1 cellular context compared by ENCODE assay signal in genomic region chr19:40716031-40716654, GRCh38.
TF ChIP-seq lines count a peak whose summit lies in the region.

No MANE protein-coding gene starts in this region.

TF ChIP-seq in K562, 482 proteins besides CTCF, POLR2A, EP300 and RAD21:
- TF ChIP-seq YY1 (IDR thresholded peaks at IDR 0.05; ENCODE audit: borderline replicate concordance in 1 of 3, control insufficient read depth in 1 of 3, extremely low read depth in 1 of 3, insufficient read depth in 3 of 3, insufficient read length in 1 of 3, insufficient replicate concordance in 2 of 3, low read depth in 1 of 3, low read length in 2 of 3) (peak in 1 of 3 experiments; percentile 25), SIN3A (IDR thresholded peaks at IDR 0.05; ENCODE audit: borderline replicate concordance in 2 of 2, control insufficient read depth in 1 of 2, low read depth in 2 of 2, low read length in 2 of 2) (no peak), STAG1 (CRISPR knock-in tag; IDR thresholded peaks at IDR 0.05; ENCODE audit: borderline replicate concordance) (no peak), NFIC (IDR thresholded peaks at IDR 0.05) (peak; percentile 87), TAF1 (IDR thresholded peaks at IDR 0.05; ENCODE audit: control insufficient read depth, extremely low read depth, insufficient read depth, low read length, severe bottlenecking) (peak; percentile 33), MIER1 (IDR thresholded peaks at IDR 0.05; ENCODE audit: low read depth) (0 out of 2 replicates have a peak, but pooled peaks have one; percentile 54), GTF3C2 (IDR thresholded peaks at IDR 0.05; ENCODE audit: borderline replicate concordance, extremely low read depth, insufficient read length) (peak; percentile 91), PTBP1 (IDR thresholded peaks at IDR 0.05; ENCODE audit: low read depth, low read length) (no peak), FOSL1 (tag; conservative IDR thresholded peaks at IDR 0.05) (peak; percentile 84; the same call in 1 of the 2 replicates), CBX3 (IDR thresholded peaks at IDR 0.05; ENCODE audit: borderline replicate concordance in 1 of 2, low read length in 2 of 2) (0 out of 3 replicates have a peak, but pooled peaks of 1 of the 2 experiments have one; percentile 14), PKNOX1 (IDR thresholded peaks at IDR 0.05) (0 out of 2 replicates have a peak, but pooled peaks have one; percentile 2), ZFP36 (IDR thresholded peaks at IDR 0.05; ENCODE audit: low read depth, low read length, partially characterized antibody) (peak; percentile 52)
- TF ChIP-seq, protein P1, sequence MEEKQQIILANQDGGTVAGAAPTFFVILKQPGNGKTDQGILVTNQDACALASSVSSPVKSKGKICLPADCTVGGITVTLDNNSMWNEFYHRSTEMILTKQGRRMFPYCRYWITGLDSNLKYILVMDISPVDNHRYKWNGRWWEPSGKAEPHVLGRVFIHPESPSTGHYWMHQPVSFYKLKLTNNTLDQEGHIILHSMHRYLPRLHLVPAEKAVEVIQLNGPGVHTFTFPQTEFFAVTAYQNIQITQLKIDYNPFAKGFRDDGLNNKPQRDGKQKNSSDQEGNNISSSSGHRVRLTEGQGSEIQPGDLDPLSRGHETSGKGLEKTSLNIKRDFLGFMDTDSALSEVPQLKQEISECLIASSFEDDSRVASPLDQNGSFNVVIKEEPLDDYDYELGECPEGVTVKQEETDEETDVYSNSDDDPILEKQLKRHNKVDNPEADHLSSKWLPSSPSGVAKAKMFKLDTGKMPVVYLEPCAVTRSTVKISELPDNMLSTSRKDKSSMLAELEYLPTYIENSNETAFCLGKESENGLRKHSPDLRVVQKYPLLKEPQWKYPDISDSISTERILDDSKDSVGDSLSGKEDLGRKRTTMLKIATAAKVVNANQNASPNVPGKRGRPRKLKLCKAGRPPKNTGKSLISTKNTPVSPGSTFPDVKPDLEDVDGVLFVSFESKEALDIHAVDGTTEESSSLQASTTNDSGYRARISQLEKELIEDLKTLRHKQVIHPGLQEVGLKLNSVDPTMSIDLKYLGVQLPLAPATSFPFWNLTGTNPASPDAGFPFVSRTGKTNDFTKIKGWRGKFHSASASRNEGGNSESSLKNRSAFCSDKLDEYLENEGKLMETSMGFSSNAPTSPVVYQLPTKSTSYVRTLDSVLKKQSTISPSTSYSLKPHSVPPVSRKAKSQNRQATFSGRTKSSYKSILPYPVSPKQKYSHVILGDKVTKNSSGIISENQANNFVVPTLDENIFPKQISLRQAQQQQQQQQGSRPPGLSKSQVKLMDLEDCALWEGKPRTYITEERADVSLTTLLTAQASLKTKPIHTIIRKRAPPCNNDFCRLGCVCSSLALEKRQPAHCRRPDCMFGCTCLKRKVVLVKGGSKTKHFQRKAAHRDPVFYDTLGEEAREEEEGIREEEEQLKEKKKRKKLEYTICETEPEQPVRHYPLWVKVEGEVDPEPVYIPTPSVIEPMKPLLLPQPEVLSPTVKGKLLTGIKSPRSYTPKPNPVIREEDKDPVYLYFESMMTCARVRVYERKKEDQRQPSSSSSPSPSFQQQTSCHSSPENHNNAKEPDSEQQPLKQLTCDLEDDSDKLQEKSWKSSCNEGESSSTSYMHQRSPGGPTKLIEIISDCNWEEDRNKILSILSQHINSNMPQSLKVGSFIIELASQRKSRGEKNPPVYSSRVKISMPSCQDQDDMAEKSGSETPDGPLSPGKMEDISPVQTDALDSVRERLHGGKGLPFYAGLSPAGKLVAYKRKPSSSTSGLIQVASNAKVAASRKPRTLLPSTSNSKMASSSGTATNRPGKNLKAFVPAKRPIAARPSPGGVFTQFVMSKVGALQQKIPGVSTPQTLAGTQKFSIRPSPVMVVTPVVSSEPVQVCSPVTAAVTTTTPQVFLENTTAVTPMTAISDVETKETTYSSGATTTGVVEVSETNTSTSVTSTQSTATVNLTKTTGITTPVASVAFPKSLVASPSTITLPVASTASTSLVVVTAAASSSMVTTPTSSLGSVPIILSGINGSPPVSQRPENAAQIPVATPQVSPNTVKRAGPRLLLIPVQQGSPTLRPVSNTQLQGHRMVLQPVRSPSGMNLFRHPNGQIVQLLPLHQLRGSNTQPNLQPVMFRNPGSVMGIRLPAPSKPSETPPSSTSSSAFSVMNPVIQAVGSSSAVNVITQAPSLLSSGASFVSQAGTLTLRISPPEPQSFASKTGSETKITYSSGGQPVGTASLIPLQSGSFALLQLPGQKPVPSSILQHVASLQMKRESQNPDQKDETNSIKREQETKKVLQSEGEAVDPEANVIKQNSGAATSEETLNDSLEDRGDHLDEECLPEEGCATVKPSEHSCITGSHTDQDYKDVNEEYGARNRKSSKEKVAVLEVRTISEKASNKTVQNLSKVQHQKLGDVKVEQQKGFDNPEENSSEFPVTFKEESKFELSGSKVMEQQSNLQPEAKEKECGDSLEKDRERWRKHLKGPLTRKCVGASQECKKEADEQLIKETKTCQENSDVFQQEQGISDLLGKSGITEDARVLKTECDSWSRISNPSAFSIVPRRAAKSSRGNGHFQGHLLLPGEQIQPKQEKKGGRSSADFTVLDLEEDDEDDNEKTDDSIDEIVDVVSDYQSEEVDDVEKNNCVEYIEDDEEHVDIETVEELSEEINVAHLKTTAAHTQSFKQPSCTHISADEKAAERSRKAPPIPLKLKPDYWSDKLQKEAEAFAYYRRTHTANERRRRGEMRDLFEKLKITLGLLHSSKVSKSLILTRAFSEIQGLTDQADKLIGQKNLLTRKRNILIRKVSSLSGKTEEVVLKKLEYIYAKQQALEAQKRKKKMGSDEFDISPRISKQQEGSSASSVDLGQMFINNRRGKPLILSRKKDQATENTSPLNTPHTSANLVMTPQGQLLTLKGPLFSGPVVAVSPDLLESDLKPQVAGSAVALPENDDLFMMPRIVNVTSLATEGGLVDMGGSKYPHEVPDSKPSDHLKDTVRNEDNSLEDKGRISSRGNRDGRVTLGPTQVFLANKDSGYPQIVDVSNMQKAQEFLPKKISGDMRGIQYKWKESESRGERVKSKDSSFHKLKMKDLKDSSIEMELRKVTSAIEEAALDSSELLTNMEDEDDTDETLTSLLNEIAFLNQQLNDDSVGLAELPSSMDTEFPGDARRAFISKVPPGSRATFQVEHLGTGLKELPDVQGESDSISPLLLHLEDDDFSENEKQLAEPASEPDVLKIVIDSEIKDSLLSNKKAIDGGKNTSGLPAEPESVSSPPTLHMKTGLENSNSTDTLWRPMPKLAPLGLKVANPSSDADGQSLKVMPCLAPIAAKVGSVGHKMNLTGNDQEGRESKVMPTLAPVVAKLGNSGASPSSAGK (IDR thresholded peaks at IDR 0.05) = peak; percentile 4; the same call in 1 of the 2 replicates
- TF ChIP-seq, protein P2, sequence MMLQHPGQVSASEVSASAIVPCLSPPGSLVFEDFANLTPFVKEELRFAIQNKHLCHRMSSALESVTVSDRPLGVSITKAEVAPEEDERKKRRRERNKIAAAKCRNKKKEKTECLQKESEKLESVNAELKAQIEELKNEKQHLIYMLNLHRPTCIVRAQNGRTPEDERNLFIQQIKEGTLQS (IDR thresholded peaks at IDR 0.05) = peak; percentile 86
- TF ChIP-seq, protein P2 (CRISPR knock-in tag; conservative IDR thresholded peaks at IDR 0.05) = no peak
- TF ChIP-seq, protein P3, sequence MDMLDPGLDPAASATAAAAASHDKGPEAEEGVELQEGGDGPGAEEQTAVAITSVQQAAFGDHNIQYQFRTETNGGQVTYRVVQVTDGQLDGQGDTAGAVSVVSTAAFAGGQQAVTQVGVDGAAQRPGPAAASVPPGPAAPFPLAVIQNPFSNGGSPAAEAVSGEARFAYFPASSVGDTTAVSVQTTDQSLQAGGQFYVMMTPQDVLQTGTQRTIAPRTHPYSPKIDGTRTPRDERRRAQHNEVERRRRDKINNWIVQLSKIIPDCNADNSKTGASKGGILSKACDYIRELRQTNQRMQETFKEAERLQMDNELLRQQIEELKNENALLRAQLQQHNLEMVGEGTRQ (CRISPR knock-in tag; IDR thresholded peaks at IDR 0.05) = no peak
